25 cellular contexts compared by ENCODE assay signal in the genomic region with DNA sequence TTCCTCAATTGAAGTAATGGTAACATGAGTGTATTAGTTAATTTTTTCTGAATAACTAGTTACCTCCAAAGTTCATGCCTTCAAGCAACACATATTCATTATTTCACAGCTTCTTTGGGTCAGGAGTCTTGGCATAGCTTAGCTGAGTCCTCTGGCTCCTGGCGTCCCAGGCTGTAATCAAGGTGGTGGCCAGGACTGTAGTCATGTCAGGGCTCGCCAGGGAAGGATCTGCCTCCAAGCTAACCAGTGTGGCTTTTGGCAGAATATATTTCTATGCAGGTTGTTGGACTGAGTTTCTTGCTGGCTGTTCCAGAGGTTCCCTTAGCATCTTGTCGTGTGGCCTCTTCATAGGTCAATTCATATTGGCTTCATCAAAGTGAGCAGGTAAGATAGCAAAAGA. TPM values are rescaled to one million over a fixed set of nuclear protein-coding genes. Genes with fewer than 3 reads are reported as not detected.
"Had no signal": no experiment of that assay in that cellular context is flagged by ENCODE, and none has a peak within 500 bp of the region (broad histone marks: within the 10 kb centered on the region; RNA-seq: fewer than 3 reads in every experiment).

No MANE protein-coding gene starts in this region.

- H3K27me3 ChIP-seq: colonic mucosa, esophagus squamous epithelium, left lung, right lobe of liver, suprapubic skin, transverse colon, upper lobe of right lung, uterus had no signal

- DNase-seq: colonic mucosa; dermis blood vessel endothelial cell; effector memory CD8-positive, alpha-beta T cell; esophagus squamous epithelium; head of caudate nucleus; kidney; left cardiac atrium; left lung; mesendoderm; midbrain; natural killer cell; occipital lobe; pancreas; right lobe of liver; small intestine; stimulated activated CD4-positive, alpha-beta T cell treated with anti-CD3 and anti-CD28 coated beads, Interleukin-15, amount 100 ng/mL, for 24 hours; stimulated activated CD4-positive, alpha-beta T cell treated with anti-CD3 and anti-CD28 coated beads, Interleukin-2, amount 100 ng/mL, for 48 hours; stimulated activated naive CD4-positive, alpha-beta T cell; stimulated activated naive CD8-positive, alpha-beta T cell treated with anti-CD3 and anti-CD28 coated beads, Interleukin-15, amount 100 ng/mL, for 72 hours; transverse colon; upper lobe of right lung; uterus had no signal

- H3K4me1 Mint-ChIP-seq: central memory CD8-positive, alpha-beta T cell; natural killer cell; stimulated activated naive CD8-positive, alpha-beta T cell treated with anti-CD3 and anti-CD28 coated beads, Interleukin-15, amount 100 ng/mL, for 72 hours had no signal

- H3K4me1 ChIP-seq: colonic mucosa, pancreas, right lobe of liver, transverse colon, upper lobe of right lung, uterus had no signal

- H3K4me3 ChIP-seq: colonic mucosa, esophagus squamous epithelium, left lung, pancreas, right lobe of liver, suprapubic skin, transverse colon, upper lobe of right lung, uterus had no signal

- H3K36me3 Mint-ChIP-seq: natural killer cell had no signal

- H3K4me3 Mint-ChIP-seq: central memory CD8-positive, alpha-beta T cell; effector memory CD8-positive, alpha-beta T cell; natural killer cell; stimulated activated naive CD8-positive, alpha-beta T cell treated with anti-CD3 and anti-CD28 coated beads, Interleukin-15, amount 100 ng/mL, for 72 hours had no signal

- H3K27ac Mint-ChIP-seq: effector memory CD8-positive, alpha-beta T cell; natural killer cell; stimulated activated naive CD8-positive, alpha-beta T cell treated with anti-CD3 and anti-CD28 coated beads, Interleukin-15, amount 100 ng/mL, for 72 hours had no signal

- H3K9me3 Mint-ChIP-seq: central memory CD8-positive, alpha-beta T cell; effector memory CD8-positive, alpha-beta T cell; natural killer cell had no signal

- ATAC-seq: effector memory CD8-positive, alpha-beta T cell; left cardiac atrium; left lung; natural killer cell; pancreas; right lobe of liver; stimulated activated naive CD8-positive, alpha-beta T cell treated with anti-CD3 and anti-CD28 coated beads, Interleukin-15, amount 100 ng/mL, for 72 hours; upper lobe of right lung had no signal

- H3K27ac ChIP-seq: colonic mucosa, esophagus squamous epithelium, left lung, pancreas, right lobe of liver, suprapubic skin, transverse colon, upper lobe of right lung, uterus had no signal

- H3K27me3 Mint-ChIP-seq: central memory CD8-positive, alpha-beta T cell; effector memory CD8-positive, alpha-beta T cell; stimulated activated naive CD8-positive, alpha-beta T cell treated with anti-CD3 and anti-CD28 coated beads, Interleukin-15, amount 100 ng/mL, for 72 hours had no signal

RNA-seq across cellular contexts. Expression of gene HS3ST1, which starts 10.0 kb away (rescaled TPM):
- total RNA-seq: chondrocyte, natural killer cell had no signal
